In genomic region chr20:63007472-63007721, GRCh38 we compare ENCODE assay signal across 1 cellular context.
TF ChIP-seq lines count a peak whose summit lies in the region.

No MANE protein-coding gene starts in this region.

TF ChIP-seq in SK-N-SH, 30 proteins besides CTCF, POLR2A, EP300 and RAD21 (continued from another document):
- TF ChIP-seq REST (IDR thresholded peaks at IDR 0.05; ENCODE audit: low read depth, low read length), result no peak
- TF ChIP-seq EZH2phosphoT487 (IDR thresholded peaks at IDR 0.05; ENCODE audit: borderline replicate concordance, low read depth), result no peak
- TF ChIP-seq GATA2 (CRISPR knock-in tag; IDR thresholded peaks at IDR 0.05), result no peak
- no peak for TF ChIP-seq JUND (IDR thresholded peaks at IDR 0.05)
- no peak for TF ChIP-seq SMC3 (IDR thresholded peaks at IDR 0.05; ENCODE audit: low read depth, low read length)
- no peak for TF ChIP-seq ELF1 (IDR thresholded peaks at IDR 0.05)
- no peak for TF ChIP-seq FOXJ3 (CRISPR knock-in tag; IDR thresholded peaks at IDR 0.05)
- TF ChIP-seq POLR2AphosphoS5 (IDR thresholded peaks at IDR 0.05; ENCODE audit: low read depth, low read length), result no peak
- TF ChIP-seq NRF1 (IDR thresholded peaks at IDR 0.05; ENCODE audit: low read depth, low read length), result no peak
